8 cellular contexts compared by ENCODE assay signal in the genomic region with DNA sequence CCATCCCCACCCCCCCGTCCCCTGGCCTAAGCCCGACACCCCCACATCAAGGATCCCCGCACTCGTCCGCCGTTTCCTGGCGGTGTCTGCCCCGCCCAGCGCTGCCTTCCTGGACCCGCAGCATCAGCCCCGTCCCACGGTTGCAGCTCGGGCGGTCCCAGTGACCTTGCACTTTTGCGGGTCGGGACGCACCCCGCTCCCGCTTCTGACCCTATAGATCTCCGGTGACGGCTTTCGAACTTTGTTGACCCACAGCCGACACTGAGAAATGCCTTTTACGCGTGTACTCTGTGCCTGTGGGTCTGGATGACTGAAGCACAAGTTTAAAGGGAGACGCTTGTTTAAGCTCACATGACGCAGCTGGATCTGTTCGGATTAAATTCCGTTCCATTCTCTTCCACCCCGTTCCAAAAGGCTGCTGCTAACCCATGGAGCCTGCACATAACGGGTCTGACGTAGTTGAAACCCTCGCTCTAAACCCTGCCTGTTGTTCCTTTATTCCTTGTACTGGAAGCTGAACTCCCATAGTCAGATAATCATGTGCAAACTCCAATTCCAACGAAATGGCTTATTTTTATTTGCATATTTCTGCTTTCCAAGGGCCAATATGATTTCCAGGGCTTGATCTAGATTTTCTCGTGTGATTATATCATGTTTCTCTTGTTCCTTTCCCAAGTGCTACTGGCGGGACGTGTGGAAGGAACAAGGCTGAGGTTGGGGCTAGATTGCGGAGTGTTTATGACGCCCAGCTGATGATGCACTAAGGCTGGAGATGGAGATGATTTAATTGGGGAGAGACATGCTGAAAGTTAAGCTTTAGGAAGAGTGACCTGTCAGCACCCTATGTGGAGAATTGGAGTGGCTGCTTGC. TPM values are rescaled to one million over a fixed set of nuclear protein-coding genes. Genes with fewer than 3 reads are reported as not detected.
DNase-seq lines count a peak whose midpoint lies in the region; ATAC-seq and TF ChIP-seq lines count a peak whose summit lies in the region.

No MANE protein-coding gene starts in this region.

- WGBS in adrenal gland, 4 donors: 3 to 6% (median 4%) methylated on average over 29 to 39 of the region's 39 CpGs
- WGBS in heart right ventricle, 2 donors: 3% methylated on average over 39 of the region's 39 CpGs

- intact Hi-C loops in adrenal gland (cut with DNase I) (no loop called here), heart right ventricle (cut with DNase I) (loop anchor here in 1 of 10 donors (5.0 kb wide), 1 partner anchor 40 kb away; no protein-coding TSS in a partner anchor)

- ATAC-seq in HG02840 (IDR thresholded peaks at IDR 0.05; ENCODE audit: low FRiP score, unreplicated experiment): peak; percentile 12
- ATAC-seq in heart right ventricle: peak; percentile 9 to 39 (median 30)
- no peak for ATAC-seq in GM18517 (IDR thresholded peaks at IDR 0.05; ENCODE audit: unreplicated experiment)

- DNase-seq in GM12865 (ENCODE audit: low read depth): peak; percentile 29
- DNase-seq in RKO (ENCODE audit: low spot score): peak; percentile 70
- DNase-seq in adrenal gland: peak; percentile 42 to 70 (median 54)
- peak; percentile 27 to 38 for DNase-seq in heart right ventricle
- DNase-seq in pons (ENCODE audit: low spot score): peak; percentile 48
- no peak for DNase-seq in NCI-H2196 (lab: John Stamatoyannopoulos, UW; ENCODE audit: unreplicated experiment)

- peaks cover 0 to 28% of the 10 kb centered on the region in 2 donors for H3K36me3 ChIP-seq in adrenal gland (replicated peaks in 1 of 2)
- H3K36me3 ChIP-seq in heart right ventricle: peaks cover 0 to 37% (median 25%) of the 10 kb centered on the region in 9 donors

- no peaks in the 10 kb centered on the region for H3K27me3 ChIP-seq in adrenal gland
- no peaks in the 10 kb centered on the region for H3K27me3 ChIP-seq in heart right ventricle

- H3K4me3 ChIP-seq in GM12865 (ENCODE audit: low read depth, low read length): peak overlapping the region; percentile 85
- H3K4me3 ChIP-seq in adrenal gland: peak overlapping the region in 2 of 4 donors; percentile 82 to 93
- peak overlapping the region; percentile 71 to 97 (median 87) for H3K4me3 ChIP-seq in heart right ventricle

- peaks cover 7 to 12% of the 10 kb centered on the region in 2 donors for H3K4me1 ChIP-seq in adrenal gland (replicated peaks in 1 of 2)
- peaks cover 0 to 27% (median 16%) of the 10 kb centered on the region in 9 donors for H3K4me1 ChIP-seq in heart right ventricle

- TF ChIP-seq CTCF in GM12865 (IDR thresholded peaks at IDR 0.05; ENCODE audit: insufficient read depth, low read depth, low read length, missing control alignments) (no peak), adrenal gland (IDR thresholded peaks at IDR 0.05) (no peak), heart right ventricle (IDR thresholded peaks at IDR 0.05) (no peak)

- H3K27ac ChIP-seq in adrenal gland (peak overlapping the region; percentile 55 to 95 (median 85)), heart right ventricle (peak overlapping the region; percentile 71 to 97 (median 91))

- peak in 1 of 2 donors; percentile 63 for TF ChIP-seq POLR2A in adrenal gland (IDR thresholded peaks at IDR 0.05)

- H3K9me3 ChIP-seq in adrenal gland (replicated peaks in 1 of 3) (no peaks in the 10 kb centered on the region), heart right ventricle (no peaks in the 10 kb centered on the region)

RNA-seq across cellular contexts. Expression of a gene that starts 0.8 kb away (rescaled TPM):
- total RNA-seq in adrenal gland: 10 to 100 TPM; 31.9 to 89.8 (median 50.4) TPM
- 10 to 100 TPM in 2 of 3 donors, 1 to 10 TPM in 1; 3.3 to 79.7 (median 55.6) TPM for polyA plus RNA-seq in adrenal gland
- total RNA-seq in heart right ventricle: 10 to 100 TPM; 27.1 to 42.3 (median 32.8) TPM
- 10 to 100 TPM; 22.1 to 41.0 TPM for polyA plus RNA-seq in heart right ventricle

RNA-seq across cellular contexts. Expression of a gene that starts 29.6 kb away (rescaled TPM):
- total RNA-seq in adrenal gland (100 to 1,000 TPM in 4 of 8 donors, 10 to 100 TPM in 4; 28.8 to 232 (median 93.4) TPM), heart right ventricle (10 to 100 TPM; 18.1 to 28.9 (median 21.9) TPM)
- polyA plus RNA-seq in adrenal gland (10 to 100 TPM; 16.7 to 87.1 (median 49.5) TPM), heart right ventricle (10 to 100 TPM; 36.8 to 65.7 TPM)

RNA-seq across cellular contexts. Expression of a gene that starts 51.5 kb away (rescaled TPM):
- total RNA-seq in adrenal gland (not detected), heart right ventricle (not detected)
- polyA plus RNA-seq in adrenal gland (not detected), heart right ventricle (not detected)

RNA-seq across cellular contexts. Expression of a gene that starts 54.6 kb away (rescaled TPM):
- total RNA-seq in adrenal gland (under 1 TPM in 2 of 8 donors, not detected in 6; 0.32 to 0.41 TPM), heart right ventricle (under 1 TPM in 1 of 10 donors, not detected in 9; 0.21 TPM)
- polyA plus RNA-seq in adrenal gland (under 1 TPM in 1 of 3 donors, not detected in 2; 0.07 TPM), heart right ventricle (not detected)

RNA-seq across cellular contexts. Expression of a gene that starts 56.6 kb away (rescaled TPM):
- total RNA-seq in adrenal gland: 10 to 100 TPM in 7 of 8 donors, 1 to 10 TPM in 1; 7.4 to 17.0 (median 13.5) TPM
- polyA plus RNA-seq in adrenal gland: 10 to 100 TPM in 1 of 3 donors, 1 to 10 TPM in 2; 4.1 to 14.6 (median 8.1) TPM
- total RNA-seq in heart right ventricle: 10 to 100 TPM in 1 of 10 donors, 1 to 10 TPM in 9; 3.7 to 13.8 (median 6.5) TPM
- 10 to 100 TPM in 1 of 2 donors, 1 to 10 TPM in 1; 8.2 to 17.9 TPM for polyA plus RNA-seq in heart right ventricle
